8 cellular contexts compared by ENCODE assay signal in the genomic region with DNA sequence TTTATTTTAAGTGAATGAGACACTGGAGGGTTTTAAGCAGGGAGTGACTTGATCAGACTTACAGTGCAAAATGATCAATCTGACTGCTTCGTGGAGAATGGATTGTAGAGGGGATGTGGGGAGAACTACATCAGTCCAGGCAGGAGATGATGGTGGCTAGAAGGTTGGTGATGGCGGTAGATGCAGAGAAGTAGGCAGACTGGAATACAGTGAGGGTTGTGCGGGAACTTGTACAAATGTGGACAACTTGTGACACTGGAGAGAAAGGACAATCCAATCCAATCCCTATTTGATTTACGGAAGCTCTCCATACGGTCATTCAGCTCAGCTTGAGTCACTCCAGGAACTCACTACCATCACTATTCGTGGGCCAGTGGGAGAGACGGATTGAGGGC. TPM values are rescaled to one million over a fixed set of nuclear protein-coding genes. Genes with fewer than 3 reads are reported as not detected.
A peak's percentile ranks its signal among the peaks of the same experiment; 100 is the strongest.
DNase-seq lines count a peak whose midpoint lies in the region; ATAC-seq, FAIRE-seq and TF ChIP-seq lines count a peak whose summit lies in the region.

No MANE protein-coding gene starts in this region.

- H3K27me3 ChIP-seq in CD4-positive, alpha-beta T cell (ENCODE audit: control insufficient read depth, insufficient read depth, low read length) = no peaks in the 10 kb centered on the region
- H3K27me3 ChIP-seq in PC-3 (ENCODE audit: low read length) (no peaks in the 10 kb centered on the region), endothelial cell of umbilical vein (ENCODE audit: control insufficient read depth in 2 of 2, insufficient read depth in 2 of 2, low read length in 2 of 2) (no peaks in the 10 kb centered on the region), osteoblast (ENCODE audit: insufficient read depth, low read length) (no peaks in the 10 kb centered on the region)

- no peaks in the 10 kb centered on the region for H3K9me1 ChIP-seq in endothelial cell of umbilical vein (replicated peaks; ENCODE audit: control insufficient read depth, extremely low read depth, insufficient read depth, low read length)

- TF ChIP-seq POLR2A in endothelial cell of umbilical vein (IDR thresholded peaks at IDR 0.05; ENCODE audit: low read depth, low read length) = no peak

- peak overlapping the region; percentile 72 for H3K27ac ChIP-seq in CD4-positive, alpha-beta T cell (ENCODE audit: low read depth, low read length)
- H3K27ac ChIP-seq in PC-3 (ENCODE audit: low read length) (peak overlapping the region; percentile 63), endothelial cell of umbilical vein (ENCODE audit: insufficient read depth, low read depth, low read length) (peak overlapping the region; percentile 72), osteoblast (ENCODE audit: low read depth, low read length) (peak overlapping the region; percentile 91)

- no peak for TF ChIP-seq CTCF in CD4-positive, alpha-beta T cell (IDR thresholded peaks at IDR 0.05)
- TF ChIP-seq CTCF in PC-3 (conservative IDR thresholded peaks at IDR 0.05; ENCODE audit: low read depth, low read length) (no peak), endothelial cell of umbilical vein (IDR thresholded peaks at IDR 0.05; ENCODE audit: extremely low read depth in 1 of 2, insufficient read depth in 1 of 2, low read depth in 1 of 2, low read length in 2 of 2) (no peak), osteoblast (IDR thresholded peaks at IDR 0.05; ENCODE audit: extremely low read depth, low read depth, low read length) (no peak)

- H3K9ac ChIP-seq in PC-3 (ENCODE audit: low read length) (peak overlapping the region; percentile 93), endothelial cell of umbilical vein (replicated peaks; ENCODE audit: extremely low read depth, insufficient read depth, low read length) (peak overlapping the region; percentile 85)

- peaks cover 42% of the 10 kb centered on the region for H3K79me2 ChIP-seq in PC-3 (ENCODE audit: low read length)
- H3K79me2 ChIP-seq in endothelial cell of umbilical vein (ENCODE audit: control insufficient read depth, insufficient read depth, low read length) = peaks cover 40% of the 10 kb centered on the region
- H3K79me2 ChIP-seq in osteoblast (ENCODE audit: insufficient read depth, low read length) = peaks cover 66% of the 10 kb centered on the region

- intact Hi-C loops in CD4-positive, alpha-beta T cell (cut with DNase I, micrococcal nuclease) = loop anchor here (1.0 to 10.0 kb wide), 7 partner anchors 38 to 1615 kb away; partner anchors contain the start of genes SLC26A2 (in 2 of the 2), CSNK1A1 (in 1 of the 2), FBXO38 (in 1 of the 2) and TCOF1 (in 1 of the 2)
- intact Hi-C loops in PC-3 (cut with micrococcal nuclease) (loop anchor here (1.0 to 10.0 kb wide), 5 partner anchors 22 to 265 kb away; partner anchors contain the start of gene PPARGC1B), endothelial cell of umbilical vein (cut with micrococcal nuclease) (loop anchor here (2.0 to 10.0 kb wide), 4 partner anchors 132 to 335 kb away; no protein-coding TSS in a partner anchor)

- peak overlapping the region; percentile 91 for H3K4me3 Mint-ChIP-seq in CD4-positive, alpha-beta T cell

- H3K4me1 ChIP-seq in PC-3 (ENCODE audit: insufficient read depth, low read length) (peaks cover 22% of the 10 kb centered on the region), endothelial cell of umbilical vein (ENCODE audit: control insufficient read depth, extremely low read depth, insufficient read depth, low read length) (peaks cover 23% of the 10 kb centered on the region), osteoblast (ENCODE audit: insufficient read depth, low read length) (peaks cover 30% of the 10 kb centered on the region)

- dilution Hi-C loops in endothelial cell of umbilical vein (cut with MboI; ENCODE audit: extremely low pct_ligation_motif_present, low sequenced_read_pairs) = no loop called here

- H3K9me2 ChIP-seq in PC-3 (replicated peaks; ENCODE audit: low read length) = no peaks in the 10 kb centered on the region

- POLR2A ChIA-PET in CD4-positive, alpha-beta T cell (lab: Charles Lee) = interaction anchor here (0.9 to 2.6 kb wide), 6 partner anchors 35 to 450 kb away, joined by 3 to 22 read pairs (median 4); partner anchors contain the start of genes CD74 and SLC26A2
- POLR2A ChIA-PET in PC-3 (lab: Charles Lee; ENCODE audit: unreplicated experiment) = interaction anchor here (0.6 to 1.5 kb wide), 4 partner anchors 18 to 42 kb away, joined by 3 to 12 read pairs (median 3); no protein-coding TSS in a partner anchor
- POLR2A ChIA-PET in endothelial cell of umbilical vein (lab: Charles Lee) = interaction anchor here (1.1 kb wide), 1 partner anchor 22 kb away, joined by 14 read pairs; no protein-coding TSS in a partner anchor

- no peak for DNase-seq in CD4-positive, alpha-beta T cell
- DNase-seq in PC-3 (no peak), endothelial cell of umbilical vein (ENCODE audit: low read depth, low spot score) (no peak), osteoblast (ENCODE audit: insufficient read length, low spot score, missing footprints) (no peak), mesenteric fat pad (ENCODE audit: low spot score) (no peak), NCI-H226 (no peak), GM19240 (ENCODE audit: insufficient read length, low spot score) (no peak)

- FAIRE-seq in endothelial cell of umbilical vein (lab: Jason Lieb, UNC) = peak; percentile 59

- H3K36me3 ChIP-seq in PC-3 (ENCODE audit: low read depth, low read length) (peaks cover 5% of the 10 kb centered on the region), endothelial cell of umbilical vein (ENCODE audit: control insufficient read depth in 2 of 2, extremely low read depth in 1 of 2, insufficient read depth in 2 of 2, low read length in 2 of 2) (peaks cover 3 to 4% of the 10 kb centered on the region in 2 experiments), osteoblast (ENCODE audit: insufficient read depth, low read length) (peaks cover 22% of the 10 kb centered on the region)

- H3K9me3 Mint-ChIP-seq in CD4-positive, alpha-beta T cell = no peaks in the 10 kb centered on the region

- H3K27me3 Mint-ChIP-seq in CD4-positive, alpha-beta T cell = no peaks in the 10 kb centered on the region

- peaks cover 11% of the 10 kb centered on the region for H4K20me1 ChIP-seq in PC-3 (ENCODE audit: low read length)
- H4K20me1 ChIP-seq in endothelial cell of umbilical vein (replicated peaks; ENCODE audit: control insufficient read depth, extremely low read depth, insufficient read depth, low read length) = peaks cover 2% of the 10 kb centered on the region
- H4K20me1 ChIP-seq in osteoblast (ENCODE audit: insufficient read depth, low read length) = peaks cover 16% of the 10 kb centered on the region

- H3K4me1 Mint-ChIP-seq in CD4-positive, alpha-beta T cell (ENCODE audit: low read depth) = peaks cover 38% of the 10 kb centered on the region

- H3K27ac Mint-ChIP-seq in CD4-positive, alpha-beta T cell = peak overlapping the region; percentile 95

- TSS peak; percentile 76 for BruUV-seq in PC-3 (replicated peaks; lab: Mats Ljungman, UMichigan)
- TSS peak; percentile 73 for BruUV-seq in endothelial cell of umbilical vein (replicated peaks; lab: Mats Ljungman, UMichigan)

- peaks cover 36% of the 10 kb centered on the region for H3K36me3 Mint-ChIP-seq in CD4-positive, alpha-beta T cell (ENCODE audit: low read depth)

- H3K4me2 ChIP-seq in PC-3 (ENCODE audit: low read length) (peak overlapping the region; percentile 96), endothelial cell of umbilical vein (ENCODE audit: insufficient read depth, low read length) (peak overlapping the region; percentile 37), osteoblast (ENCODE audit: insufficient read depth, low read length) (peak overlapping the region; percentile 99)

- H2AFZ ChIP-seq in PC-3 (ENCODE audit: low read length) (peak overlapping the region; percentile 76), endothelial cell of umbilical vein (ENCODE audit: low read depth, low read length) (peak overlapping the region; percentile 60), osteoblast (ENCODE audit: low read length) (peak overlapping the region; percentile 87)

- H3F3A ChIP-seq in PC-3 (ENCODE audit: low read length, unreplicated experiment) = no peaks in the 10 kb centered on the region

- ATAC-seq in CD4-positive, alpha-beta T cell (ENCODE audit: poor library complexity) = no peak
- no peak for ATAC-seq in PC-3
- ATAC-seq in HG03045 (IDR thresholded peaks at IDR 0.05; ENCODE audit: unreplicated experiment) = no peak

- no peaks in the 10 kb centered on the region for H3K9me3 ChIP-seq in CD4-positive, alpha-beta T cell (ENCODE audit: control insufficient read depth, low read length)
- H3K9me3 ChIP-seq in PC-3 (ENCODE audit: low read length) (no peaks in the 10 kb centered on the region), endothelial cell of umbilical vein (replicated peaks; ENCODE audit: control insufficient read depth, insufficient read depth, low read length) (no peaks in the 10 kb centered on the region), osteoblast (ENCODE audit: low read depth, low read length) (no peaks in the 10 kb centered on the region)

- CTCF ChIA-PET in CD4-positive, alpha-beta T cell (lab: Charles Lee) = interaction anchor here (1.8 to 3.1 kb wide), 2 partner anchors 9 to 40 kb away, joined by 11 to 14 read pairs; partner anchors contain the start of gene SLC26A2
- CTCF ChIA-PET in PC-3 (lab: Charles Lee) = interaction anchor here (0.7 to 1.3 kb wide), 3 partner anchors 18 to 166 kb away, joined by 3 to 5 read pairs (median 3); no protein-coding TSS in a partner anchor
- CTCF ChIA-PET in endothelial cell of umbilical vein (lab: Charles Lee) = interaction anchor here (0.7 to 2.4 kb wide), 5 partner anchors 9 to 166 kb away, joined by 3 to 13 read pairs (median 8); partner anchors contain the start of gene SLC26A2

- H3K4me3 ChIP-seq in PC-3 (ENCODE audit: low read length) (peak overlapping the region; percentile 89), endothelial cell of umbilical vein (replicated peaks in 1 of 3; ENCODE audit: insufficient read depth in 1 of 3, low read depth in 1 of 3, low read length in 3 of 3) (peak overlapping the region; percentile 42 to 97 (median 86)), osteoblast (ENCODE audit: insufficient read depth, low read length) (peak overlapping the region; percentile 89)

RNA-seq across cellular contexts. Expression of gene TIGD6, which starts 0.6 kb away (rescaled TPM):
- total RNA-seq in CD4-positive, alpha-beta T cell = 1 to 10 TPM; 1.0 to 1.4 TPM
- 3.8 and 5.7 TPM in 2 replicates for total RNA-seq in PC-3 (2014; rRNA removed)
- total RNA-seq in endothelial cell of umbilical vein = 3.6 and 4.1 TPM in 2 replicates
- 5.0 and 5.4 TPM in 2 replicates for polyA plus RNA-seq in endothelial cell of umbilical vein
- polyA plus RNA-seq in endothelial cell of umbilical vein (2011; cell fraction: cytosol; rRNA removed) = 2.9 and 3.7 TPM in 2 replicates
- polyA plus RNA-seq in endothelial cell of umbilical vein (2011; cell fraction: nucleus; rRNA removed) = 4.4 and 5.5 TPM in 2 replicates
- polyA plus RNA-seq in endothelial cell of umbilical vein (2012) = 2.7 and 3.9 TPM in 2 replicates
- polyA minus RNA-seq in endothelial cell of umbilical vein = 13.5 and 17.0 TPM in 2 replicates
- 2.9 TPM for polyA minus RNA-seq in endothelial cell of umbilical vein (2011; cell fraction: cytosol; rRNA and poly(A)+ RNA removed)
- 7.1 and 15.4 TPM in 2 replicates for polyA minus RNA-seq in endothelial cell of umbilical vein (2011; cell fraction: nucleus; rRNA and poly(A)+ RNA removed)
- 9.1 and 9.8 TPM in 2 replicates for total RNA-seq in osteoblast
- total RNA-seq in mesenteric fat pad = 4.7 TPM

RNA-seq across cellular contexts. Expression of gene HMGXB3, which starts 0.7 kb away (rescaled TPM):
- 10 to 100 TPM; 27.4 to 29.3 TPM for total RNA-seq in CD4-positive, alpha-beta T cell
- total RNA-seq in PC-3 (2014; rRNA removed) (56.6 and 84.7 TPM in 2 replicates), endothelial cell of umbilical vein (43.0 and 52.6 TPM in 2 replicates), osteoblast (49.8 and 54.3 TPM in 2 replicates), mesenteric fat pad (30.6 TPM)
- 34.8 and 38.3 TPM in 2 replicates for polyA plus RNA-seq in endothelial cell of umbilical vein
- polyA plus RNA-seq in endothelial cell of umbilical vein (2011; cell fraction: cytosol; rRNA removed) = 21.7 and 24.9 TPM in 2 replicates
- 114 TPM in 2 replicates for polyA plus RNA-seq in endothelial cell of umbilical vein (2011; cell fraction: nucleus; rRNA removed)
- polyA plus RNA-seq in endothelial cell of umbilical vein (2012) = 22.4 and 28.7 TPM in 2 replicates
- polyA minus RNA-seq in endothelial cell of umbilical vein = 62.7 and 70.4 TPM in 2 replicates
- polyA minus RNA-seq in endothelial cell of umbilical vein (2011; cell fraction: cytosol; rRNA and poly(A)+ RNA removed) = 30.9 TPM
- polyA minus RNA-seq in endothelial cell of umbilical vein (2011; cell fraction: nucleus; rRNA and poly(A)+ RNA removed) = 52.1 and 57.0 TPM in 2 replicates

RNA-seq across cellular contexts. Expression of gene SLC26A2, which starts 39.3 kb away (rescaled TPM):
- 1 to 10 TPM; 2.8 to 4.2 TPM for total RNA-seq in CD4-positive, alpha-beta T cell
- total RNA-seq in PC-3 (2014; rRNA removed) (10.8 and 13.1 TPM in 2 replicates), endothelial cell of umbilical vein (16.5 and 16.8 TPM in 2 replicates), osteoblast (22.1 and 22.7 TPM in 2 replicates), mesenteric fat pad (13.1 TPM)
- 5.0 and 5.9 TPM in 2 replicates for polyA plus RNA-seq in endothelial cell of umbilical vein
- 4.1 and 4.3 TPM in 2 replicates for polyA plus RNA-seq in endothelial cell of umbilical vein (2011; cell fraction: cytosol; rRNA removed)
- 4.0 and 4.5 TPM in 2 replicates for polyA plus RNA-seq in endothelial cell of umbilical vein (2011; cell fraction: nucleus; rRNA removed)
- polyA plus RNA-seq in endothelial cell of umbilical vein (2012) = 9.5 and 14.9 TPM in 2 replicates
- 54.2 and 54.7 TPM in 2 replicates for polyA minus RNA-seq in endothelial cell of umbilical vein
- polyA minus RNA-seq in endothelial cell of umbilical vein (2011; cell fraction: cytosol; rRNA and poly(A)+ RNA removed) = 4.4 TPM
- 6.5 and 18.6 TPM in 2 replicates for polyA minus RNA-seq in endothelial cell of umbilical vein (2011; cell fraction: nucleus; rRNA and poly(A)+ RNA removed)

RNA-seq across cellular contexts. Expression of gene PDE6A, which starts 55.3 kb away (rescaled TPM):
- total RNA-seq in CD4-positive, alpha-beta T cell = not detected
- total RNA-seq in PC-3 (2014; rRNA removed) = not detected in 2 replicates
- total RNA-seq in endothelial cell of umbilical vein = not detected in 2 replicates
- not detected in 2 replicates for polyA plus RNA-seq in endothelial cell of umbilical vein
- not detected in 2 replicates for polyA plus RNA-seq in endothelial cell of umbilical vein (2011; cell fraction: cytosol; rRNA removed)
- polyA plus RNA-seq in endothelial cell of umbilical vein (2011; cell fraction: nucleus; rRNA removed) = not detected in 2 replicates
- polyA plus RNA-seq in endothelial cell of umbilical vein (2012) = 0.07 TPM in 1 of 2 replicates, not detected in the other
- not detected in 2 replicates for polyA minus RNA-seq in endothelial cell of umbilical vein
- not detected for polyA minus RNA-seq in endothelial cell of umbilical vein (2011; cell fraction: cytosol; rRNA and poly(A)+ RNA removed)
- polyA minus RNA-seq in endothelial cell of umbilical vein (2011; cell fraction: nucleus; rRNA and poly(A)+ RNA removed) = not detected in 2 replicates
- under 0.01 TPM in 2 replicates for total RNA-seq in osteoblast
- total RNA-seq in mesenteric fat pad = not detected

Comparison
In these comparisons a context has a peak if more than half of its experiments do, and no peak if none do; other contexts are left out.
1. H3K4me2 ChIP-seq: peak in every context shown above with its lines; median percentile 99 in osteoblast; 96 in PC-3; 37 in endothelial cell of umbilical vein.